Comparison of ENCODE assay signal across 8 cellular contexts in the genomic region with DNA sequence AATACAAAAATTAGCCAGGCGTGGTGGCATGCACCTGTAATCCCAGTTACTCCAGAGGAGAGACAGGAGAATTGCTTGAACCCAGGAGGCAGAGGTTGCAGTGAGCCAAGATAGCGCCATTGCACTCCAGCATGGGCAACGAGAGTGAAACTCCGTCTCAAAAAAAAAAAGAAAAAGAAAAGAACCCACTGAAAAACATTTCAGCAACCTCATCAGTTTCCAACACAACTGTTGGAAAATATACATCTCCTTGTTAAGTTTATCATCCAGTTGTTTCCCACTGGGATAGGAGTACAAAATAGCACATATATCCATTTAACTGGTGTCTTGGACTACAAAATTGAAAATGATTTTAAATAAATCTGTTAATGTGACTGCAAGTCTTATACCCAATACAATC. TPM values are rescaled to one million over a fixed set of nuclear protein-coding genes. Genes with fewer than 3 reads are reported as not detected.
DNase-seq lines count a peak whose midpoint lies in the region; ATAC-seq and TF ChIP-seq lines count a peak whose summit lies in the region.
"Had no signal": no experiment of that assay in that cellular context is flagged by ENCODE, and none has a peak within 500 bp of the region (broad histone marks: within the 10 kb centered on the region; RNA-seq: fewer than 3 reads in every experiment).

No MANE protein-coding gene starts in this region.

- no peaks in the 10 kb centered on the region; the same call in 1 of the 2 replicates for H3K27me3 Mint-ChIP-seq in H9 (ENCODE audit: low read depth)

- no peak overlapping the region for H4K5ac ChIP-seq in H9 (ENCODE audit: insufficient read length, low read depth, low read length)

- TF ChIP-seq POLR2A in body of pancreas (IDR thresholded peaks at IDR 0.05): no peak

- H4K91ac ChIP-seq in H9 (ENCODE audit: insufficient read length, low read depth, low read length): no peak overlapping the region

- H3K23ac ChIP-seq in H9 (ENCODE audit: insufficient read length, low read depth, low read length): no peak overlapping the region

- no peak overlapping the region for H2BK5ac ChIP-seq in H9 (ENCODE audit: insufficient read length, low read length)

- H3K4me3 ChIP-seq in Panc1 (ENCODE audit: low read depth in 2 of 2, low read length in 2 of 2): peak overlapping the region; percentile 66 to 68
- peak overlapping the region; percentile 100 for H3K4me3 ChIP-seq in endocrine pancreas (ENCODE audit: control insufficient read depth, insufficient read depth, low read length)
- peak overlapping the region; percentile 100 for H3K4me3 ChIP-seq in psoas muscle
- H3K4me3 ChIP-seq in body of pancreas: no peak overlapping the region

- H3K27ac ChIP-seq in H9 (ENCODE audit: insufficient read length, low read depth, low read length): no peak overlapping the region
- H3K27ac ChIP-seq in Panc1 (ENCODE audit: low read length): peak overlapping the region; percentile 86
- H3K27ac ChIP-seq in psoas muscle: peak overlapping the region; percentile 100
- H3K27ac ChIP-seq in body of pancreas: peak overlapping the region in 1 of 4 donors; percentile 32
- H3K27ac ChIP-seq: pancreas had no signal

- H3K4me1 Mint-ChIP-seq in H9: peaks cover 12 to 13% of the 10 kb centered on the region in 2 experiments

- H3K36me3 ChIP-seq in Panc1 (ENCODE audit: control insufficient read depth, insufficient read depth, low read length) (peaks cover 6% of the 10 kb centered on the region; the same call in 1 of the 2 replicates), endocrine pancreas (ENCODE audit: control insufficient read depth, insufficient read depth, low read length) (peaks cover 2% of the 10 kb centered on the region), psoas muscle (ENCODE audit: insufficient read depth in 1 of 2, low read depth in 1 of 2) (peaks cover 4 to 19% of the 10 kb centered on the region in 2 donors), body of pancreas (replicated peaks in 1 of 2; ENCODE audit: insufficient read depth in 1 of 2, low read depth in 2 of 2) (peaks cover 0 to 8% of the 10 kb centered on the region in 2 donors)

- ATAC-seq in Panc1: no peak
- no peak for ATAC-seq in psoas muscle
- no peak for ATAC-seq in HG02588 (IDR thresholded peaks at IDR 0.05; ENCODE audit: unreplicated experiment)
- ATAC-seq in body of pancreas: no peak
- ATAC-seq: pancreas had no signal

- H3K9ac ChIP-seq in H9 (ENCODE audit: extremely low read depth, insufficient read length, low read length) (peak overlapping the region; percentile 2), endocrine pancreas (ENCODE audit: control insufficient read depth, insufficient read depth, low read length) (no peak overlapping the region)

- DNase-seq in H9 (no peak), Panc1 (ENCODE audit: low read depth, low spot score) (no peak), psoas muscle (no peak), NCI-H187 (lab: John Stamatoyannopoulos, UW) (no peak), body of pancreas (no peak)
- DNase-seq: pancreas had no signal

- in situ Hi-C loops in Panc1 (cut with HindIII; ENCODE audit: low pct_unique_long_range_greater_than_20kb, low sequenced_read_pairs): no loop called here

- H3K4ac ChIP-seq in H9 (ENCODE audit: low read depth, low read length): no peak overlapping the region

- H3K9me3 ChIP-seq in H9 (ENCODE audit: control insufficient read depth, low read depth, low read length) (no peaks in the 10 kb centered on the region), Panc1 (ENCODE audit: control insufficient read depth, insufficient read depth, low read depth, low read length) (no peaks in the 10 kb centered on the region), endocrine pancreas (ENCODE audit: control insufficient read depth, low read length) (no peaks in the 10 kb centered on the region), psoas muscle (no peaks in the 10 kb centered on the region), body of pancreas (no peaks in the 10 kb centered on the region)
- H3K9me3 ChIP-seq: pancreas had no signal

- H3K4me1 ChIP-seq in H9 (ENCODE audit: insufficient read depth, low read length) (no peaks in the 10 kb centered on the region), Panc1 (ENCODE audit: control insufficient read depth, insufficient read depth, low read length) (peaks cover 8% of the 10 kb centered on the region), endocrine pancreas (ENCODE audit: control insufficient read depth, insufficient read depth, low read length) (no peaks in the 10 kb centered on the region), psoas muscle (peaks cover 28% of the 10 kb centered on the region), body of pancreas (peaks cover 46% of the 10 kb centered on the region)

- no peak overlapping the region for H2BK15ac ChIP-seq in H9 (ENCODE audit: low read depth, low read length)

- peaks cover 11 to 19% (median 14%) of the 10 kb centered on the region in 3 experiments for H3K36me3 Mint-ChIP-seq in H9 (ENCODE audit: insufficient read depth in 1 of 3, low read depth in 3 of 3)

- POLR2A ChIA-PET in Panc1 (lab: Charles Lee): interaction anchor here (0.7 kb wide), 1 partner anchor 67 kb away, joined by 8 read pairs; no protein-coding TSS in a partner anchor

- H3T11ph ChIP-seq in H9 (ENCODE audit: low read length): no peak overlapping the region

- H4K8ac ChIP-seq in H9 (replicated peaks; ENCODE audit: insufficient read length, low read depth, low read length): no peak overlapping the region

- peaks cover 2 to 3% of the 10 kb centered on the region in 2 experiments; a peak in 2 of 5 replicates for H3K9me3 Mint-ChIP-seq in H9

- H3K27me3 ChIP-seq in H9 (ENCODE audit: insufficient read depth, low read length): no peaks in the 10 kb centered on the region
- no peaks in the 10 kb centered on the region for H3K27me3 ChIP-seq in Panc1 (ENCODE audit: control insufficient read depth, insufficient read depth, low read length)
- H3K27me3 ChIP-seq in endocrine pancreas (ENCODE audit: control insufficient read depth, insufficient read depth, low read length): no peaks in the 10 kb centered on the region
- no peaks in the 10 kb centered on the region for H3K27me3 ChIP-seq in psoas muscle (ENCODE audit: insufficient read depth in 3 of 3, low read length in 2 of 3)
- no peaks in the 10 kb centered on the region for H3K27me3 ChIP-seq in body of pancreas
- H3K27me3 ChIP-seq: pancreas had no signal

- H3K79me2 ChIP-seq in H9 (ENCODE audit: insufficient read depth, low read length): peaks cover 29% of the 10 kb centered on the region; the same call in 1 of the 2 replicates

- no peak overlapping the region for H2AFZ ChIP-seq in H9 (ENCODE audit: low read length)

- H3K27ac Mint-ChIP-seq in H9: no peak overlapping the region

- intact Hi-C loops in Panc1 (cut with micrococcal nuclease; ENCODE audit: unreplicated experiment): no loop called here
- intact Hi-C loops in psoas muscle (cut with DNase I): no loop called here
- intact Hi-C loops in body of pancreas (cut with DNase I): no loop called here

- H2BK120ac ChIP-seq in H9 (ENCODE audit: low read depth, low read length, poor library complexity, severe bottlenecking): no peak overlapping the region

- H3K23me2 ChIP-seq in H9 (ENCODE audit: insufficient read length, low read depth, low read length, poor library complexity, severe bottlenecking): peaks cover 5% of the 10 kb centered on the region

- H3K4me2 ChIP-seq in H9 (ENCODE audit: insufficient read depth, insufficient read length, low read length): peak overlapping the region; percentile 78

- H3K79me1 ChIP-seq in H9 (ENCODE audit: insufficient read depth, low read depth, low read length, poor library complexity, severe bottlenecking): no peaks in the 10 kb centered on the region

- no TSS peak for BruUV-seq in Panc1 (replicated peaks; lab: Mats Ljungman, UMichigan)

- no peak overlapping the region for H2AK5ac ChIP-seq in H9 (ENCODE audit: insufficient read length, low read length)

- H3K56ac ChIP-seq in H9 (ENCODE audit: insufficient read length, low read depth, low read length): no peak overlapping the region

- no peak overlapping the region for H3K18ac ChIP-seq in H9 (ENCODE audit: insufficient read length, low read depth, low read length)

- no peak overlapping the region for H2BK12ac ChIP-seq in H9 (ENCODE audit: insufficient read length, low read depth, low read length)

- WGBS in H9 (ENCODE audit: extremely low coverage, insufficient read length, low lambda C conversion rate): no CpG with 5 or more reads among the region's 4 CpGs
- 59 to 66% (median 63%) methylated on average over 4 of the region's 4 CpGs for WGBS in psoas muscle, 3 donors
- WGBS in body of pancreas, 2 donors: 27 to 32% methylated on average over 4 of the region's 4 CpGs

- CTCF ChIA-PET in Panc1 (lab: Charles Lee): interaction anchor here (0.8 kb wide), 1 partner anchor 484 kb away, joined by 3 read pairs; no protein-coding TSS in a partner anchor

- H3K4me3 Mint-ChIP-seq in H9: peak overlapping the region in 1 of 2 experiments; percentile 87; a peak in 2 of 5 replicates

- H2BK20ac ChIP-seq in H9 (ENCODE audit: low read depth, low read length, poor library complexity, severe bottlenecking): no peak overlapping the region

- H3K14ac ChIP-seq in H9 (ENCODE audit: insufficient read depth, low read length): no peak overlapping the region

- no peaks in the 10 kb centered on the region for H4K20me1 ChIP-seq in H9 (ENCODE audit: control insufficient read depth, insufficient read depth, insufficient read length)

- TF ChIP-seq CTCF in H9 (conservative IDR thresholded peaks at IDR 0.05) (no peak), Panc1 (IDR thresholded peaks at IDR 0.05) (no peak), psoas muscle (IDR thresholded peaks at IDR 0.05) (no peak), body of pancreas (IDR thresholded peaks at IDR 0.05) (no peak)

RNA-seq across cellular contexts. Expression of a gene that starts 2.2 kb away (rescaled TPM):
- total RNA-seq in H9 (2021) (170 and 174 TPM in 2 replicates), Panc1 (2021; ENCODE audit: unreplicated experiment) (320 TPM), psoas muscle (100 to 1,000 TPM in 2 of 4 donors, 10 to 100 TPM in 2; 55.5 to 116 (median 91.7) TPM), body of pancreas (100 to 1,000 TPM; 126 to 133 TPM)
- polyA plus RNA-seq in Panc1 (2012; ENCODE audit: insufficient read length): 261 TPM
- polyA plus RNA-seq in psoas muscle: 100 to 1,000 TPM; 108 to 197 (median 135) TPM

Comparison
In these comparisons a context has a peak if more than half of its experiments do, and no peak if none do; other contexts are left out.
1. H3K4me3 ChIP-seq: peak in Panc1 (2 of 2), endocrine pancreas (single experiment) and psoas muscle (single experiment); none in body of pancreas (0 of 2).